ENCODE assay signal across 8 cellular contexts in genomic region chr10:124403548-124403947, GRCh38. TPM values are rescaled to one million over a fixed set of nuclear protein-coding genes. Genes with fewer than 3 reads are reported as not detected.
DNase-seq lines count a peak whose midpoint lies in the region; ATAC-seq, FAIRE-seq and TF ChIP-seq lines count a peak whose summit lies in the region.

No MANE protein-coding gene starts in this region.

- no peaks in the 10 kb centered on the region for H3K4me1 ChIP-seq in GM12878 (ENCODE audit: control insufficient read depth, insufficient read depth, low read length)

- H3K27me3 ChIP-seq in GM12878 (replicated peaks in 1 of 2; ENCODE audit: control insufficient read depth in 2 of 2, insufficient read depth in 2 of 2, low read length in 1 of 2): no peaks in the 10 kb centered on the region

- POLR2A ChIA-PET in GM12878 (lab: Charles Lee): no interaction called here

- H3K9me3 Mint-ChIP-seq in stimulated activated effector memory CD8-positive, alpha-beta T cell treated with anti-CD3 and anti-CD28 coated beads, Interleukin-12 subunit alpha, Interleukin-12 subunit beta, amount 100 ng/mL, for 72 hours: no peaks in the 10 kb centered on the region

- H2AFZ ChIP-seq in GM12878 (ENCODE audit: control insufficient read depth, low read depth, low read length): peak overlapping the region; percentile 68

- H4K20me1 ChIP-seq in GM12878 (ENCODE audit: control insufficient read depth, insufficient read depth): no peaks in the 10 kb centered on the region

- TF ChIP-seq EP300 in GM12878 (IDR thresholded peaks at IDR 0.05; ENCODE audit: borderline replicate concordance in 1 of 2, control insufficient read depth in 1 of 2, low read depth in 2 of 2, low read length in 2 of 2): no peak

- 0 out of 2 replicates have a peak, but pooled peaks have one; percentile 19 for TF ChIP-seq POLR2A in GM12878 (IDR thresholded peaks at IDR 0.05; ENCODE audit: low read depth, low read length)

- RAD21 ChIA-PET in GM12878 (lab: Charles Lee; ENCODE audit: unreplicated experiment): interaction anchor here (1.0 to 2.1 kb wide), 8 partner anchors 14 to 416 kb away, joined by 3 to 12 read pairs (median 4); no protein-coding TSS in a partner anchor

- 34% methylated on average over 8 of the region's 8 CpGs for WGBS in GM12878 (ENCODE audit: insufficient coverage, insufficient replicate concordance, low lambda C conversion rate, missing lambda C conversion rate)

- in situ Hi-C loops in GM12878 (cut with MboI): no loop called here

- peaks cover 93% of the 10 kb centered on the region for H3K36me3 Mint-ChIP-seq in stimulated activated effector memory CD8-positive, alpha-beta T cell treated with anti-CD3 and anti-CD28 coated beads, Interleukin-12 subunit alpha, Interleukin-12 subunit beta, amount 100 ng/mL, for 72 hours

- peak overlapping the region; percentile 55 for H3K27ac Mint-ChIP-seq in stimulated activated effector memory CD8-positive, alpha-beta T cell treated with anti-CD3 and anti-CD28 coated beads, Interleukin-12 subunit alpha, Interleukin-12 subunit beta, amount 100 ng/mL, for 72 hours

- SMC1A ChIA-PET in GM12878 (lab: Charles Lee; ENCODE audit: uncharacterized antibody, unreplicated experiment): interaction anchor here (1.0 to 2.3 kb wide), 10 partner anchors 10 to 408 kb away, joined by 3 to 26 read pairs (median 4); no protein-coding TSS in a partner anchor

- peaks cover 9% of the 10 kb centered on the region for H3K4me1 Mint-ChIP-seq in stimulated activated effector memory CD8-positive, alpha-beta T cell treated with anti-CD3 and anti-CD28 coated beads, Interleukin-12 subunit alpha, Interleukin-12 subunit beta, amount 100 ng/mL, for 72 hours

- H3K4me2 ChIP-seq in GM12878 (ENCODE audit: control insufficient read depth, insufficient read depth): no peak overlapping the region

- DNase-seq in activated T-cell treated with anti-CD3 and anti-CD28 coated beads, Interleukin-2, amount 50 U/mL, for 1 hour: peak; percentile 20
- DNase-seq in activated T-cell treated with anti-CD3 and anti-CD28 coated beads for 4 hours: no peak
- DNase-seq in H4 (ENCODE audit: low spot score): peak; percentile 82
- peak; percentile 81 for DNase-seq in LHCN-M2 (ENCODE audit: low read depth)
- DNase-seq in OCI-M2 (lab: John Stamatoyannopoulos, UW; ENCODE audit: unreplicated experiment): peak; percentile 4
- peak; percentile 45 for DNase-seq in GM12878 (ENCODE audit: low read depth, low spot score)
- peak; percentile 79 for DNase-seq in iPS-NIHi7 (ENCODE audit: extremely low spot score)
- DNase-seq in stimulated activated effector memory CD8-positive, alpha-beta T cell treated with anti-CD3 and anti-CD28 coated beads, Interleukin-12 subunit alpha, Interleukin-12 subunit beta, amount 100 ng/mL, for 72 hours (ENCODE audit: low spot score in 2 of 2): no peak

- intact Hi-C loops in GM12878 (cut with micrococcal nuclease; ENCODE audit: unreplicated experiment): loop anchor here (1.0 to 5.0 kb wide), 2 partner anchors 409 to 821 kb away; no protein-coding TSS in a partner anchor

- H3K36me3 ChIP-seq in GM12878 (ENCODE audit: control insufficient read depth in 2 of 2, insufficient read depth in 2 of 2, low read length in 1 of 2): no peaks in the 10 kb centered on the region

- H3K9ac ChIP-seq in GM12878 (ENCODE audit: control insufficient read depth, insufficient read depth, low read length): no peak overlapping the region

- no peaks in the 10 kb centered on the region for H3K9me3 ChIP-seq in GM12878 (replicated peaks; ENCODE audit: control insufficient read depth, insufficient read depth, low read length)

- peak; percentile 56 to 76 (median 73) for TF ChIP-seq CTCF in GM12878 (IDR thresholded peaks at IDR 0.05 in 2 of 3, conservative IDR thresholded peaks at IDR 0.05 in 1 of 3; ENCODE audit: control insufficient read depth in 2 of 3, extremely low read depth in 1 of 3, insufficient read depth in 1 of 3, low read depth in 3 of 3, low read length in 3 of 3)

- peak; percentile 100 for FAIRE-seq in GM12878 (lab: Jason Lieb, UNC)

- no peak overlapping the region for H3K4me3 Mint-ChIP-seq in stimulated activated effector memory CD8-positive, alpha-beta T cell treated with anti-CD3 and anti-CD28 coated beads, Interleukin-12 subunit alpha, Interleukin-12 subunit beta, amount 100 ng/mL, for 72 hours

- peak; percentile 72 for TF ChIP-seq RAD21 in GM12878 (IDR thresholded peaks at IDR 0.05; ENCODE audit: insufficient read depth, low read depth, low read length)

- CTCF ChIA-PET in GM12878 (lab: Yijun Ruan, JAX): interaction anchor here (0.5 to 2.6 kb wide), 22 partner anchors 10 to 821 kb away, joined by 3 to 52 read pairs (median 4); partner anchors contain the start of genes LHPP and OAT

- no peak overlapping the region for H3K27ac ChIP-seq in GM12878 (ENCODE audit: control insufficient read depth, insufficient read depth)

- no TSS peak for BruUV-seq in GM12878 (replicated peaks; lab: Mats Ljungman, UMichigan)

- ATAC-seq in GM12878: peak; percentile 100
- ATAC-seq in stimulated activated effector memory CD8-positive, alpha-beta T cell treated with anti-CD3 and anti-CD28 coated beads, Interleukin-12 subunit alpha, Interleukin-12 subunit beta, amount 100 ng/mL, for 72 hours: peak; percentile 96

- no peaks in the 10 kb centered on the region for H3K79me2 ChIP-seq in GM12878 (ENCODE audit: control insufficient read depth, insufficient read depth, low read length)

- H3K4me3 ChIP-seq in GM12878: no peak overlapping the region

TF ChIP-seq in GM12878, 131 proteins besides CTCF, POLR2A, EP300 and RAD21 (continues in another document):
- TF ChIP-seq SIX5 (IDR thresholded peaks at IDR 0.05; ENCODE audit: low read depth, low read length, severe bottlenecking): no peak
- no peak for TF ChIP-seq TCF3 (IDR thresholded peaks at IDR 0.05; ENCODE audit: borderline replicate concordance, insufficient read depth, low read depth, low read length)

RNA-seq across cellular contexts. Expression of gene OAT, which starts 15.2 kb away (rescaled TPM):
- total RNA-seq in H4 (2014; rRNA removed; shearing (Covaris generic)): 198 and 200 TPM in 2 replicates
- total RNA-seq in LHCN-M2 (2014; rRNA removed) (150 and 157 TPM in 2 replicates), GM12878 (2014; rRNA removed) (1.2 and 1.3 TPM in 2 replicates), GM12878 (2014; rRNA removed; fragmentation: Illumina TruSeq; extraction: Trizol) (1.4 and 1.5 TPM in 2 replicates), GM12878 (2021) (1.2 and 1.8 TPM in 2 replicates)
- polyA plus RNA-seq in LHCN-M2 (2012): 74.8 TPM
- total RNA-seq in GM12878 (2013; cell fraction: nucleolus; rRNA removed): 0.79 and 3.2 TPM in 2 replicates
- polyA plus RNA-seq in GM12878 (2011; ENCODE audit: low read depth): 6.5 TPM
- polyA plus RNA-seq in GM12878 (2011; rRNA removed) (9.8 and 12.2 TPM in 2 replicates), GM12878 (2014; fragmentation: Illumina TruSeq; extraction: Trizol) (1.1 and 1.4 TPM in 2 replicates), GM12878 (2014; fragmentation: Nextera tagmentation; extraction: Ambion mirVana) (1 to 10 TPM; 1.8 to 2.5 TPM), GM12878 (2014; rRNA removed) (1.4 and 1.6 TPM in 2 replicates), GM12878 (2016; fragmentation: Nextera tagmentation; extraction: Ambion mirVana) (1 to 10 TPM; 1.5 to 3.5 TPM)
- polyA plus RNA-seq in GM12878 (2011; cell fraction: cytosol; rRNA removed): 4.3 and 5.0 TPM in 2 replicates
- 2.7 and 4.0 TPM in 2 replicates for polyA plus RNA-seq in GM12878 (2011; cell fraction: nucleus; rRNA removed)
- 6.3 and 10.0 TPM in 2 replicates for polyA plus RNA-seq in GM12878 (2012)
- 3.7 and 5.0 TPM in 2 replicates for polyA minus RNA-seq in GM12878 (2011; rRNA and poly(A)+ RNA removed)
- polyA minus RNA-seq in GM12878 (2011; cell fraction: cytosol; rRNA and poly(A)+ RNA removed): 1.9 and 2.2 TPM in 2 replicates
- polyA minus RNA-seq in GM12878 (2011; cell fraction: nucleus; rRNA and poly(A)+ RNA removed): 1.1 TPM in 2 replicates

RNA-seq across cellular contexts. Expression of gene NKX1-2, which starts 46.3 kb away (rescaled TPM):
- total RNA-seq in H4 (2014; rRNA removed; shearing (Covaris generic)): 0.02 TPM in 1 of 2 replicates, not detected in the other
- not detected in 2 replicates for total RNA-seq in LHCN-M2 (2014; rRNA removed)
- polyA plus RNA-seq in LHCN-M2 (2012): not detected
- not detected in 2 replicates for total RNA-seq in GM12878 (2013; cell fraction: nucleolus; rRNA removed)
- not detected in 2 replicates for total RNA-seq in GM12878 (2014; rRNA removed)
- total RNA-seq in GM12878 (2014; rRNA removed; fragmentation: Illumina TruSeq; extraction: Trizol): not detected in 2 replicates
- not detected in 2 replicates for total RNA-seq in GM12878 (2021)
- polyA plus RNA-seq in GM12878 (2011; ENCODE audit: low read depth): not detected
- polyA plus RNA-seq in GM12878 (2011; rRNA removed): not detected in 2 replicates
- not detected in 2 replicates for polyA plus RNA-seq in GM12878 (2011; cell fraction: cytosol; rRNA removed)
- not detected in 2 replicates for polyA plus RNA-seq in GM12878 (2011; cell fraction: nucleus; rRNA removed)
- polyA plus RNA-seq in GM12878 (2012): 0.04 TPM in 1 of 2 replicates, not detected in the other
- not detected in 2 replicates for polyA plus RNA-seq in GM12878 (2014; fragmentation: Illumina TruSeq; extraction: Trizol)
- not detected for polyA plus RNA-seq in GM12878 (2014; fragmentation: Nextera tagmentation; extraction: Ambion mirVana)
- not detected in 2 replicates for polyA plus RNA-seq in GM12878 (2014; rRNA removed)
- polyA plus RNA-seq in GM12878 (2016; fragmentation: Nextera tagmentation; extraction: Ambion mirVana): not detected
- polyA minus RNA-seq in GM12878 (2011; rRNA and poly(A)+ RNA removed): not detected in 2 replicates
- polyA minus RNA-seq in GM12878 (2011; cell fraction: cytosol; rRNA and poly(A)+ RNA removed): not detected in 2 replicates
- not detected in 2 replicates for polyA minus RNA-seq in GM12878 (2011; cell fraction: nucleus; rRNA and poly(A)+ RNA removed)

RNA-seq across cellular contexts. Expression of gene LHPP, which starts 58.1 kb away (rescaled TPM):
- total RNA-seq in H4 (2014; rRNA removed; shearing (Covaris generic)): 8.2 and 20.3 TPM in 2 replicates
- total RNA-seq in LHCN-M2 (2014; rRNA removed): 11.9 and 13.2 TPM in 2 replicates
- 21.3 TPM for polyA plus RNA-seq in LHCN-M2 (2012)
- 14.5 and 17.5 TPM in 2 replicates for total RNA-seq in GM12878 (2013; cell fraction: nucleolus; rRNA removed)
- 5.9 and 6.9 TPM in 2 replicates for total RNA-seq in GM12878 (2014; rRNA removed)
- 5.3 and 5.6 TPM in 2 replicates for total RNA-seq in GM12878 (2014; rRNA removed; fragmentation: Illumina TruSeq; extraction: Trizol)
- 6.5 and 7.6 TPM in 2 replicates for total RNA-seq in GM12878 (2021)
- polyA plus RNA-seq in GM12878 (2011; ENCODE audit: low read depth): 6.5 TPM
- 8.3 and 9.7 TPM in 2 replicates for polyA plus RNA-seq in GM12878 (2011; rRNA removed)
- polyA plus RNA-seq in GM12878 (2011; cell fraction: cytosol; rRNA removed): 11.5 and 13.4 TPM in 2 replicates
- 6.0 and 8.4 TPM in 2 replicates for polyA plus RNA-seq in GM12878 (2011; cell fraction: nucleus; rRNA removed)
- polyA plus RNA-seq in GM12878 (2012): 8.0 and 8.1 TPM in 2 replicates
- polyA plus RNA-seq in GM12878 (2014; fragmentation: Illumina TruSeq; extraction: Trizol): 2.7 and 3.6 TPM in 2 replicates
- 1 to 10 TPM in 1 of 2 experiments, under 1 TPM in 1; 0.79 to 2.1 TPM for polyA plus RNA-seq in GM12878 (2014; fragmentation: Nextera tagmentation; extraction: Ambion mirVana)
- 9.8 and 10.7 TPM in 2 replicates for polyA plus RNA-seq in GM12878 (2014; rRNA removed)
- 1 to 10 TPM; 7.7 to 9.3 TPM for polyA plus RNA-seq in GM12878 (2016; fragmentation: Nextera tagmentation; extraction: Ambion mirVana)
- 4.5 and 8.5 TPM in 2 replicates for polyA minus RNA-seq in GM12878 (2011; rRNA and poly(A)+ RNA removed)
- polyA minus RNA-seq in GM12878 (2011; cell fraction: cytosol; rRNA and poly(A)+ RNA removed): 1.1 and 1.5 TPM in 2 replicates
- 2.4 and 3.1 TPM in 2 replicates for polyA minus RNA-seq in GM12878 (2011; cell fraction: nucleus; rRNA and poly(A)+ RNA removed)

Comparison
In these comparisons a context has a peak if more than half of its experiments do, and no peak if none do; other contexts are left out.
1. DNase-seq: peak in activated T-cell treated with anti-CD3 and anti-CD28 coated beads, Interleukin-2, amount 50 U/mL, for 1 hour (single experiment), H4 (single experiment), LHCN-M2 (single experiment), OCI-M2 (single experiment), GM12878 (single experiment) and iPS-NIHi7 (single experiment); none in activated T-cell treated with anti-CD3 and anti-CD28 coated beads for 4 hours (single experiment) and stimulated activated effector memory CD8-positive, alpha-beta T cell treated with anti-CD3 and anti-CD28 coated beads, Interleukin-12 subunit alpha, Interleukin-12 subunit beta, amount 100 ng/mL, for 72 hours (0 of 2).
2. RNA of gene OAT, which starts 15.2 kb away (total RNA-seq): 198 to 200 TPM in H4 and 150 to 157 TPM in LHCN-M2; 0.79 to 3.2 TPM in GM12878; every median in the first group is over 10 times any median in the second.